Comparison of ENCODE assay signal across 1 cellular context in the genomic region with DNA sequence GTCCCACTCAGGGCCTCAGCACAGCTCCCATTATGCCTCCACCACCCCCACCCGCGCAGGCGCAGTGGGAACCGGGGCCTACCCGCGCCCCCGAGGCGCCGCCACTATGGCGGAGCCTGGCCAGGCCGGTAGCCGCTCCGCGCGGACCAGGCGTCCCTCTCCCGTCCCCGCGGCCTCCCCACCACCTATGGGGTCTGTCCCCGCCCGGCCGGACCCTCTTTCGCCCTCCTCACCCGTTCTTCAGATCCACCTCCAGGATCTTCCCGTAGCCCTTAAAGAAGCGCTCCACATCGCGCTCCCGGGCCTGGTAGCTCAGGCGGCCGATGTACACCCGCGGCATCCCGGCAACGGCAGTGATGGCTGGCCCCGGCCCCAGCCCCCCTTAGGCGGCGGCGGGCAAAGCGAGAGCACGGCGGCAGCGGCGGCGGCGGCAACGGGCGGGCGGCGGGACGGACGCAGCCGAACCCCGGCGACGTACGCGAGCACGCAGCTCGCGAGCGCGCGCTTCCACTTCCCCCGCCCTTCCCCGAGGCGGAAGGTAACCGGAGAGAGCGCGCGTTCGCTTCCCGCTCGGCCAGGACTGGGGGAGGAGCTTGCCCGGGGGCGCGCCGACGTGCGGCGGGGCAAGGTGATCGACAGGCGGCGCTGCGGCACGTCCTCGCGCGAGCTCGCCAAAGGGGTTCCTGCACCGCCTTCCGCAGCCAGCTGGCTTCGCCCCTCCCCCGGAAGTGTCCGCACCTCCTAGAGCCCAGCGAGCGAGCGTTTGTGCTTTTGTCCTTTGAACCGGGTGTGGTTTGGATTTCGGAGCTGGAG.
A peak's percentile ranks its signal among the peaks of the same experiment; 100 is the strongest.
TF ChIP-seq lines count a peak whose summit lies in the region.

A gene (minus strand): TSS at position 488 of the 813 bp plus-strand sequence. CDS start 148 bp downstream, at position 340.

TF ChIP-seq in HepG2, 621 proteins besides CTCF, POLR2A, EP300 and RAD21 (continued from another document):
- TF ChIP-seq, protein P1, sequence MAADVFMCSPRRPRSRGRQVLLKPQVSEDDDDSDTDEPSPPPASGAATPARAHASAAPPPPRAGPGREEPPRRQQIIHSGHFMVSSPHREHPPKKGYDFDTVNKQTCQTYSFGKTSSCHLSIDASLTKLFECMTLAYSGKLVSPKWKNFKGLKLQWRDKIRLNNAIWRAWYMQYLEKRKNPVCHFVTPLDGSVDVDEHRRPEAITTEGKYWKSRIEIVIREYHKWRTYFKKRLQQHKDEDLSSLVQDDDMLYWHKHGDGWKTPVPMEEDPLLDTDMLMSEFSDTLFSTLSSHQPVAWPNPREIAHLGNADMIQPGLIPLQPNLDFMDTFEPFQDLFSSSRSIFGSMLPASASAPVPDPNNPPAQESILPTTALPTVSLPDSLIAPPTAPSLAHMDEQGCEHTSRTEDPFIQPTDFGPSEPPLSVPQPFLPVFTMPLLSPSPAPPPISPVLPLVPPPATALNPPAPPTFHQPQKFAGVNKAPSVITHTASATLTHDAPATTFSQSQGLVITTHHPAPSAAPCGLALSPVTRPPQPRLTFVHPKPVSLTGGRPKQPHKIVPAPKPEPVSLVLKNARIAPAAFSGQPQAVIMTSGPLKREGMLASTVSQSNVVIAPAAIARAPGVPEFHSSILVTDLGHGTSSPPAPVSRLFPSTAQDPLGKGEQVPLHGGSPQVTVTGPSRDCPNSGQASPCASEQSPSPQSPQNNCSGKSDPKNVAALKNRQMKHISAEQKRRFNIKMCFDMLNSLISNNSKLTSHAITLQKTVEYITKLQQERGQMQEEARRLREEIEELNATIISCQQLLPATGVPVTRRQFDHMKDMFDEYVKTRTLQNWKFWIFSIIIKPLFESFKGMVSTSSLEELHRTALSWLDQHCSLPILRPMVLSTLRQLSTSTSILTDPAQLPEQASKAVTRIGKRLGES (CRISPR knock-in tag; IDR thresholded peaks at IDR 0.05; ENCODE audit: borderline replicate concordance): no peak
- no peak for TF ChIP-seq NFRKB (IDR thresholded peaks at IDR 0.05)
- no peak for TF ChIP-seq FOSL1 (CRISPR knock-in tag; IDR thresholded peaks at IDR 0.05; ENCODE audit: borderline replicate concordance)
- TF ChIP-seq ZBTB21 (CRISPR knock-in tag; IDR thresholded peaks at IDR 0.05): 0 out of 2 replicates have a peak, but pooled peaks have one; percentile 7
- TF ChIP-seq NR2C2 (CRISPR knock-in tag; IDR thresholded peaks at IDR 0.05; ENCODE audit: borderline replicate concordance): peak; percentile 98
- TF ChIP-seq, protein P2, sequence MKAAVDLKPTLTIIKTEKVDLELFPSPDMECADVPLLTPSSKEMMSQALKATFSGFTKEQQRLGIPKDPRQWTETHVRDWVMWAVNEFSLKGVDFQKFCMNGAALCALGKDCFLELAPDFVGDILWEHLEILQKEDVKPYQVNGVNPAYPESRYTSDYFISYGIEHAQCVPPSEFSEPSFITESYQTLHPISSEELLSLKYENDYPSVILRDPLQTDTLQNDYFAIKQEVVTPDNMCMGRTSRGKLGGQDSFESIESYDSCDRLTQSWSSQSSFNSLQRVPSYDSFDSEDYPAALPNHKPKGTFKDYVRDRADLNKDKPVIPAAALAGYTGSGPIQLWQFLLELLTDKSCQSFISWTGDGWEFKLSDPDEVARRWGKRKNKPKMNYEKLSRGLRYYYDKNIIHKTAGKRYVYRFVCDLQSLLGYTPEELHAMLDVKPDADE (CRISPR knock-in tag; IDR thresholded peaks at IDR 0.05): peak; percentile 27; the same call in 1 of the 2 replicates
- TF ChIP-seq FOXO1 (CRISPR knock-in tag; IDR thresholded peaks at IDR 0.05): peak; percentile 59
- TF ChIP-seq ZNF776 (CRISPR knock-in tag; IDR thresholded peaks at IDR 0.05): peak; percentile 56; the same call in 1 of the 2 replicates
- no peak for TF ChIP-seq HHEX (CRISPR knock-in tag; IDR thresholded peaks at IDR 0.05)
- no peak for TF ChIP-seq XBP1 (CRISPR knock-in tag; IDR thresholded peaks at IDR 0.05)
- TF ChIP-seq, protein P3, sequence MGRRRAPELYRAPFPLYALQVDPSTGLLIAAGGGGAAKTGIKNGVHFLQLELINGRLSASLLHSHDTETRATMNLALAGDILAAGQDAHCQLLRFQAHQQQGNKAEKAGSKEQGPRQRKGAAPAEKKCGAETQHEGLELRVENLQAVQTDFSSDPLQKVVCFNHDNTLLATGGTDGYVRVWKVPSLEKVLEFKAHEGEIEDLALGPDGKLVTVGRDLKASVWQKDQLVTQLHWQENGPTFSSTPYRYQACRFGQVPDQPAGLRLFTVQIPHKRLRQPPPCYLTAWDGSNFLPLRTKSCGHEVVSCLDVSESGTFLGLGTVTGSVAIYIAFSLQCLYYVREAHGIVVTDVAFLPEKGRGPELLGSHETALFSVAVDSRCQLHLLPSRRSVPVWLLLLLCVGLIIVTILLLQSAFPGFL (CRISPR knock-in tag; IDR thresholded peaks at IDR 0.05): no peak
- TF ChIP-seq, protein P4, sequence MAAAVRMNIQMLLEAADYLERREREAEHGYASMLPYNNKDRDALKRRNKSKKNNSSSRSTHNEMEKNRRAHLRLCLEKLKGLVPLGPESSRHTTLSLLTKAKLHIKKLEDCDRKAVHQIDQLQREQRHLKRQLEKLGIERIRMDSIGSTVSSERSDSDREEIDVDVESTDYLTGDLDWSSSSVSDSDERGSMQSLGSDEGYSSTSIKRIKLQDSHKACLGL (CRISPR knock-in tag; IDR thresholded peaks at IDR 0.05): peak; percentile 70
- TF ChIP-seq ZBTB42 (CRISPR knock-in tag; IDR thresholded peaks at IDR 0.05): 0 out of 2 replicates have a peak, but pooled peaks have one; percentile 46
- TF ChIP-seq ZC3H4 (CRISPR knock-in tag; IDR thresholded peaks at IDR 0.05; ENCODE audit: borderline replicate concordance): 0 out of 2 replicates have a peak, but pooled peaks have one; percentile 23
- TF ChIP-seq MAZ (IDR thresholded peaks at IDR 0.05; ENCODE audit: borderline replicate concordance, low read depth, low read length): peak; percentile 72; the same call in 1 of the 2 replicates
- peak; percentile 94 for TF ChIP-seq MAZ (CRISPR knock-in tag; IDR thresholded peaks at IDR 0.05; ENCODE audit: low read depth)
- peak; percentile 84; the same call in 1 of the 2 replicates for TF ChIP-seq KAT7 (CRISPR knock-in tag; IDR thresholded peaks at IDR 0.05; ENCODE audit: borderline replicate concordance)
- peak; percentile 28; the same call in 1 of the 2 replicates for TF ChIP-seq POLR2AphosphoS5 (IDR thresholded peaks at IDR 0.05; ENCODE audit: low read depth, low read length)
- TF ChIP-seq SRSF9 (IDR thresholded peaks at IDR 0.05; ENCODE audit: borderline replicate concordance, insufficient read depth, low read depth, low read length, poor library complexity, severe bottlenecking): no peak
